Comparison of ENCODE assay signal across 15 cellular contexts in genomic region chr10:90788987-90789386, GRCh38.
DNase-seq lines count a peak whose midpoint lies in the region; ATAC-seq and TF ChIP-seq lines count a peak whose summit lies in the region.
"Had no signal": no experiment of that assay in that cellular context is flagged by ENCODE, and none has a peak within 500 bp of the region (broad histone marks: within the 10 kb centered on the region; RNA-seq: fewer than 3 reads in every experiment).

No MANE protein-coding gene starts in this region.

- no peaks in the 10 kb centered on the region for H3K4me1 ChIP-seq in body of pancreas

- no peak overlapping the region for H3K4me3 Mint-ChIP-seq in endothelial cell (ENCODE audit: unreplicated experiment)
- no peak overlapping the region for H3K4me3 Mint-ChIP-seq in activated T-cell treated with anti-CD3 and anti-CD28 coated beads, Interleukin-2, amount 50 U/mL, for 24 hours
- H3K4me3 Mint-ChIP-seq: activated T-cell treated with anti-CD3 and anti-CD28 coated beads, Interleukin-2, amount 50 U/mL, for 72 hours; brain; stimulated activated memory B cell treated with anti-CD40 and anti-IgM and Interleukin-4, amounts not matched to agents 10 μg/mL and 1 μg/mL and 100 μg/mL, for 72 hours had no signal

- H3K9me3 Mint-ChIP-seq in endothelial cell (ENCODE audit: unreplicated experiment) = no peaks in the 10 kb centered on the region
- no peaks in the 10 kb centered on the region for H3K9me3 Mint-ChIP-seq in activated T-cell treated with anti-CD3 and anti-CD28 coated beads, Interleukin-2, amount 50 U/mL, for 24 hours
- H3K9me3 Mint-ChIP-seq: activated T-cell treated with anti-CD3 and anti-CD28 coated beads, Interleukin-2, amount 50 U/mL, for 72 hours; brain; stimulated activated memory B cell treated with anti-CD40 and anti-IgM and Interleukin-4, amounts not matched to agents 10 μg/mL and 1 μg/mL and 100 μg/mL, for 72 hours had no signal

- peaks cover 4% of the 10 kb centered on the region for H3K27me3 Mint-ChIP-seq in endothelial cell (ENCODE audit: unreplicated experiment)
- peaks cover 12% of the 10 kb centered on the region for H3K27me3 Mint-ChIP-seq in activated T-cell treated with anti-CD3 and anti-CD28 coated beads, Interleukin-2, amount 50 U/mL, for 24 hours
- H3K27me3 Mint-ChIP-seq: brain; stimulated activated memory B cell treated with anti-CD40 and anti-IgM and Interleukin-4, amounts not matched to agents 10 μg/mL and 1 μg/mL and 100 μg/mL, for 72 hours had no signal

- H3K27ac ChIP-seq in body of pancreas = no peak overlapping the region

- H3K4me1 Mint-ChIP-seq in endothelial cell (ENCODE audit: unreplicated experiment) = peaks cover 32% of the 10 kb centered on the region
- no peaks in the 10 kb centered on the region for H3K4me1 Mint-ChIP-seq in activated T-cell treated with anti-CD3 and anti-CD28 coated beads, Interleukin-2, amount 50 U/mL, for 24 hours (ENCODE audit: low read depth)
- H3K4me1 Mint-ChIP-seq: brain had no signal

- H3K27ac Mint-ChIP-seq in endothelial cell (ENCODE audit: unreplicated experiment) = peak overlapping the region; percentile 70
- H3K27ac Mint-ChIP-seq in activated T-cell treated with anti-CD3 and anti-CD28 coated beads, Interleukin-2, amount 50 U/mL, for 24 hours = no peak overlapping the region
- H3K27ac Mint-ChIP-seq: activated T-cell treated with anti-CD3 and anti-CD28 coated beads, Interleukin-2, amount 50 U/mL, for 72 hours; brain; stimulated activated memory B cell treated with anti-CD40 and anti-IgM and Interleukin-4, amounts not matched to agents 10 μg/mL and 1 μg/mL and 100 μg/mL, for 72 hours had no signal

- peak; percentile 72 for ATAC-seq in GM18870 (IDR thresholded peaks at IDR 0.05; ENCODE audit: unreplicated experiment)
- ATAC-seq in GM21576 (IDR thresholded peaks at IDR 0.05; ENCODE audit: unreplicated experiment) = peak; percentile 91
- peak; percentile 90 for ATAC-seq in HG03432 (IDR thresholded peaks at IDR 0.05; ENCODE audit: unreplicated experiment)
- no peak for ATAC-seq in body of pancreas
- ATAC-seq: activated T-cell treated with anti-CD3 and anti-CD28 coated beads, Interleukin-2, amount 50 U/mL, for 72 hours; left lobe of liver; stimulated activated memory B cell treated with anti-CD40 and anti-IgM and Interleukin-4, amounts not matched to agents 10 μg/mL and 1 μg/mL and 100 μg/mL, for 72 hours had no signal

- TF ChIP-seq CTCF in endothelial cell (IDR thresholded peaks at IDR 0.05; ENCODE audit: unreplicated experiment) = no peak
- no peak for TF ChIP-seq CTCF in body of pancreas (IDR thresholded peaks at IDR 0.05)

- no peak for DNase-seq in endothelial cell (ENCODE audit: low spot score)
- DNase-seq in NCI-H226 = no peak
- DNase-seq in NCI-H524 (lab: John Stamatoyannopoulos, UW) = no peak
- DNase-seq in activated T-cell treated with anti-CD3 and anti-CD28 coated beads, Interleukin-2, amount 50 U/mL, for 24 hours = no peak
- DNase-seq in body of pancreas = no peak
- DNase-seq: activated T-cell treated with anti-CD3 and anti-CD28 coated beads, Interleukin-2, amount 50 U/mL, for 72 hours; KBM-7; NCI-H2227 treated with DMSO at 0.1 percent for 48 hours; Right ventricle myocardium superior had no signal

- no peaks in the 10 kb centered on the region for H3K27me3 ChIP-seq in body of pancreas

- no peaks in the 10 kb centered on the region for H3K36me3 ChIP-seq in body of pancreas (replicated peaks in 1 of 2; ENCODE audit: insufficient read depth in 1 of 2, low read depth in 2 of 2)

- intact Hi-C loops in body of pancreas (cut with DNase I) = loop anchor here (10.0 kb wide), 1 partner anchor 994 kb away; no protein-coding TSS in a partner anchor

- H3K4me3 ChIP-seq in body of pancreas = no peak overlapping the region

- TF ChIP-seq POLR2A in body of pancreas (IDR thresholded peaks at IDR 0.05) = no peak

- H3K36me3 Mint-ChIP-seq in endothelial cell (ENCODE audit: low read depth, unreplicated experiment) = no peaks in the 10 kb centered on the region
- H3K36me3 Mint-ChIP-seq in activated T-cell treated with anti-CD3 and anti-CD28 coated beads, Interleukin-2, amount 50 U/mL, for 24 hours (ENCODE audit: low read depth) = no peaks in the 10 kb centered on the region
- H3K36me3 Mint-ChIP-seq: brain; stimulated activated memory B cell treated with anti-CD40 and anti-IgM and Interleukin-4, amounts not matched to agents 10 μg/mL and 1 μg/mL and 100 μg/mL, for 72 hours had no signal

- 41 to 71% methylated on average over 3 of the region's 3 CpGs for WGBS in body of pancreas, 2 donors

- no peaks in the 10 kb centered on the region for H3K9me3 ChIP-seq in body of pancreas
